ENCODE assay signal across 24 cellular contexts in the genomic region with DNA sequence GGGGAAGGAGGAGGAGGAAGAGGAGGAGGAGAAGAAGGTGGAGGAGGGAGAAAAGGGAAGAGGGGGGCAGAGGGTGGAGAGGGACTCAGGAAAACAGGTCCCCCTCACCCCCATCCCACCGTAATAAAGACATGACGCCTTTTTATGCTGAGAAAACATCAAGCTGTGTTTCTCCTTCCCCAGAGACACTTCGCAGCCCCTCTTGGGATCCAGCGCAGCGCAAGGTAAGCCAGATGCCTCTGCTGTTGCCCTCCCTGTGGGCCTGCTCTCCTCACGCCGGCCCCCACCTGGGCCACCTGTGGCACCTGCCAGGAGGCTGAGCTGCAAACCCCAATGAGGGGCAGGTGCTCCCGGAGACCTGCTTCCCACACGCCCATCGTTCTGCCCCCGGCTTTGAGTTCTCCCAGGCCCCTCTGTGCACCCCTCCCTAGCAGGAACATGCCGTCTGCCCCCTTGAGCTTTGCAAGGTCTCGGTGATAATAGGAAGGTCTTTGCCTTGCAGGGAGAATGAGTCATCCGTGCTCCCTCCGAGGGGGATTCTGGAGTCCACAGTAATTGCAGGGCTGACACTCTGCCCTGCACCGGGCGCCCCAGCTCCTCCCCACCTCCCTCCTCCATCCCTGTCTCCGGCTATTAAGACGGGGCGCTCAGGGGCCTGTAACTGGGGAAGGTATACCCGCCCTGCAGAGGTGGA. TPM values are rescaled to one million over a fixed set of nuclear protein-coding genes. Genes with fewer than 3 reads are reported as not detected.
"Had no signal": no experiment of that assay in that cellular context is flagged by ENCODE, and none has a peak within 500 bp of the region (broad histone marks: within the 10 kb centered on the region; RNA-seq: fewer than 3 reads in every experiment).

No MANE protein-coding gene starts in this region.

- H3K4me3 Mint-ChIP-seq: activated B cell treated with CpG ODN at 0.5 μM for 24 hours; activated CD4-positive, alpha-beta T cell treated with anti-CD3 and anti-CD28 coated beads, Interleukin-2, amount 10 ng/mL, durations not matched to agents 7 days and 5 days; central memory CD8-positive, alpha-beta T cell; naive thymus-derived CD4-positive, alpha-beta T cell; T-cell had no signal

- H3K4me1 Mint-ChIP-seq: activated B cell treated with CpG ODN at 0.5 μM for 24 hours; activated CD4-positive, alpha-beta T cell treated with anti-CD3 and anti-CD28 coated beads, Interleukin-2, amount 10 ng/mL, durations not matched to agents 7 days and 5 days; central memory CD8-positive, alpha-beta T cell; naive thymus-derived CD4-positive, alpha-beta T cell; T-cell had no signal

- H3K4me1 ChIP-seq: ascending aorta, colonic mucosa, pancreas, upper lobe of right lung had no signal

- H3K9me3 ChIP-seq: ascending aorta, colonic mucosa, pancreas, thoracic aorta, upper lobe of right lung had no signal

- H3K27ac ChIP-seq: ascending aorta, colonic mucosa, pancreas, thoracic aorta, upper lobe of right lung had no signal

- H3K27me3 ChIP-seq: ascending aorta, colonic mucosa, pancreas, upper lobe of right lung had no signal

- H3K4me3 ChIP-seq: ascending aorta, colonic mucosa, pancreas, smooth muscle cell, thoracic aorta, upper lobe of right lung had no signal

- DNase-seq: activated B cell treated with CpG ODN at 0.5 μM for 24 hours; activated CD4-positive, alpha-beta T cell treated with anti-CD3 and anti-CD28 coated beads, Interleukin-2, amount 10 ng/mL, durations not matched to agents 7 days and 5 days; activated CD8-positive, alpha-beta memory T cell treated with anti-CD3 and anti-CD28 coated beads, Interleukin-2, amount 50 U/mL, for 48 hours; activated effector memory CD4-positive, alpha-beta T cell treated with anti-CD3 and anti-CD28 coated beads, Interleukin-2, amount 50 U/mL, for 16 hours; activated naive CD4-positive, alpha-beta T cell treated with anti-CD3 and anti-CD28 coated beads, Interleukin-2, amount 50 U/mL, for 16 hours; activated T-cell treated with anti-CD3 and anti-CD28 coated beads, Interleukin-2, amount 50 U/mL, for 48 hours; colonic mucosa; erythroblast; foreskin melanocyte; glutamatergic neuron; mesenchymal stem cell; naive thymus-derived CD4-positive, alpha-beta T cell; pancreas; stimulated activated CD4-positive, alpha-beta T cell treated with anti-CD3 and anti-CD28 coated beads, Interleukin-4, amount 100 ng/mL, for 1 hour; T-cell; upper lobe of right lung had no signal

- H3K4me2 ChIP-seq: smooth muscle cell had no signal

- FAIRE-seq: endometrium, pancreas had no signal

- H3K36me3 Mint-ChIP-seq: T-cell had no signal

- H3K9me3 Mint-ChIP-seq: activated B cell treated with CpG ODN at 0.5 μM for 24 hours had no signal

- H3K27ac Mint-ChIP-seq: activated B cell treated with CpG ODN at 0.5 μM for 24 hours; activated CD4-positive, alpha-beta T cell treated with anti-CD3 and anti-CD28 coated beads, Interleukin-2, amount 10 ng/mL, durations not matched to agents 7 days and 5 days; T-cell had no signal

- ATAC-seq: naive thymus-derived CD4-positive, alpha-beta T cell; pancreas; sciatic nerve; T-cell; upper lobe of right lung had no signal

- H3K27me3 Mint-ChIP-seq: activated B cell treated with CpG ODN at 0.5 μM for 24 hours; activated CD4-positive, alpha-beta T cell treated with anti-CD3 and anti-CD28 coated beads, Interleukin-2, amount 10 ng/mL, durations not matched to agents 7 days and 5 days; central memory CD8-positive, alpha-beta T cell had no signal

- H3K36me3 ChIP-seq: ascending aorta, colonic mucosa, pancreas, thoracic aorta, upper lobe of right lung had no signal

RNA-seq across cellular contexts. Expression of gene SHOX, which starts 45.3 kb away (rescaled TPM):
- total RNA-seq: activated B cell treated with CpG ODN at 0.5 μM for 24 hours; activated CD4-positive, alpha-beta T cell treated with anti-CD3 and anti-CD28 coated beads, Interleukin-2, amount 10 ng/mL, durations not matched to agents 7 days and 5 days; ascending aorta; liver; mucosa of gallbladder; naive thymus-derived CD4-positive, alpha-beta T cell; pancreas; smooth muscle cell; T-cell; upper lobe of right lung had no signal
- polyA plus RNA-seq: liver; naive thymus-derived CD4-positive, alpha-beta T cell; pancreas; smooth muscle cell had no signal
